ENCODE assay signal across 9 cellular contexts in the genomic region with DNA sequence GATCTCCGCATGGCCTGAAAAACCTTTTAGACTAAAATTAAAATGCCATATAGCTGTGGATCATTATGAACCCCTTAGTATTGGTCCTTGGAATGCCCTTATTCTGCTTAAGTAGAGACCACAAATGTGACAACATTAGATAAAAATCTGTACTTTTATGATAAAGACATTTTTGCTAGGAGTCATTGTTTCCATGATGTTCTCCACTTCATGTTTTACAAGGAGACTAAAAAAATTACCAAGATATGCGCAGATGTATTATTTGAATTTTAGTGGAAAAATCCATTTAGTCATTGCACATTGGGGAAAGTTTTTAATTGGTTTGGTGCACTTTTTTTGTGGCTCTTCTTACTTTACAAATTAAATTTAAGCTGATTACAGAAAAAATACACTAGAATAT. TPM values are rescaled to one million over a fixed set of nuclear protein-coding genes. Genes with fewer than 3 reads are reported as not detected.
DNase-seq lines count a peak whose midpoint lies in the region; ATAC-seq and TF ChIP-seq lines count a peak whose summit lies in the region.
"Had no signal": no experiment of that assay in that cellular context is flagged by ENCODE, and none has a peak within 500 bp of the region (broad histone marks: within the 10 kb centered on the region; RNA-seq: fewer than 3 reads in every experiment).

No MANE protein-coding gene starts in this region.

- no peak overlapping the region for H4K5ac ChIP-seq in IMR-90 (ENCODE audit: low read depth, low read length)

- H3K9me3 Mint-ChIP-seq in CD4-positive, CD25-positive, alpha-beta regulatory T cell, result no peaks in the 10 kb centered on the region
- H3K9me3 Mint-ChIP-seq in activated naive CD8-positive, alpha-beta T cell treated with anti-CD3 and anti-CD28 coated beads for 36 hours, result no peaks in the 10 kb centered on the region

- peak overlapping the region; percentile 95 for H3K4me3 ChIP-seq in CD4-positive, CD25-positive, alpha-beta regulatory T cell (ENCODE audit: low read depth, low read length)
- H3K4me3 ChIP-seq in IMR-90 (ENCODE audit: insufficient read depth, low read depth, low read length) (peak overlapping the region; percentile 82; the same call in 1 of the 2 replicates), lower lobe of right lung (peak overlapping the region; percentile 69)

- H3K4ac ChIP-seq in IMR-90 (ENCODE audit: low read depth, low read length), result no peak overlapping the region

- no peak overlapping the region for H3K27ac Mint-ChIP-seq in CD4-positive, CD25-positive, alpha-beta regulatory T cell
- H3K27ac Mint-ChIP-seq in activated naive CD8-positive, alpha-beta T cell treated with anti-CD3 and anti-CD28 coated beads for 36 hours, result peak overlapping the region; percentile 94

- H3K9me1 ChIP-seq in IMR-90 (ENCODE audit: insufficient read depth, low read length), result no peaks in the 10 kb centered on the region

- H3K27me3 ChIP-seq in CD4-positive, CD25-positive, alpha-beta regulatory T cell (ENCODE audit: control insufficient read depth, insufficient read depth, low read length), result no peaks in the 10 kb centered on the region
- H3K27me3 ChIP-seq in IMR-90 (ENCODE audit: control insufficient read depth, insufficient read depth, low read length), result no peaks in the 10 kb centered on the region
- H3K27me3 ChIP-seq in lower lobe of right lung (ENCODE audit: low read depth), result no peaks in the 10 kb centered on the region

- no peak overlapping the region for H3K27ac ChIP-seq in CD4-positive, CD25-positive, alpha-beta regulatory T cell (ENCODE audit: insufficient read depth, low read length, poor library complexity, severe bottlenecking)
- H3K27ac ChIP-seq in IMR-90 (ENCODE audit: insufficient read depth, low read length), result no peak overlapping the region
- no peak overlapping the region for H3K27ac ChIP-seq in lower lobe of right lung

- H3K4me1 ChIP-seq in CD4-positive, CD25-positive, alpha-beta regulatory T cell (ENCODE audit: control insufficient read depth, insufficient read depth, low read length, poor library complexity, severe bottlenecking), result peaks cover 10% of the 10 kb centered on the region
- H3K4me1 ChIP-seq in IMR-90 (ENCODE audit: control insufficient read depth, insufficient read depth, low read length) (no peaks in the 10 kb centered on the region), lower lobe of right lung (no peaks in the 10 kb centered on the region)

- peaks cover 3% of the 10 kb centered on the region for H3K36me3 ChIP-seq in CD4-positive, CD25-positive, alpha-beta regulatory T cell (ENCODE audit: control insufficient read depth, insufficient read depth, low read length)
- H3K36me3 ChIP-seq in IMR-90 (ENCODE audit: control insufficient read depth, insufficient read depth, low read length) (no peaks in the 10 kb centered on the region), lower lobe of right lung (no peaks in the 10 kb centered on the region)

- dilution Hi-C loops in IMR-90 (cut with HindIII; ENCODE audit: low sequenced_read_pairs, unreplicated experiment), result no loop called here

- peaks cover 4% of the 10 kb centered on the region for H3K36me3 Mint-ChIP-seq in CD4-positive, CD25-positive, alpha-beta regulatory T cell
- H3K36me3 Mint-ChIP-seq in activated naive CD8-positive, alpha-beta T cell treated with anti-CD3 and anti-CD28 coated beads for 36 hours, result peaks cover 14% of the 10 kb centered on the region

- BruUV-seq in IMR-90 (replicated peaks; lab: Mats Ljungman, UMichigan), result no TSS peak

- no peak overlapping the region for H2AK5ac ChIP-seq in IMR-90 (ENCODE audit: low read depth, low read length)

- TF ChIP-seq POLR2A in IMR-90 (IDR thresholded peaks at IDR 0.05; ENCODE audit: low read depth, low read length), result no peak

- no peak overlapping the region for H4K91ac ChIP-seq in IMR-90 (ENCODE audit: insufficient read depth, low read depth, low read length)

- no peaks in the 10 kb centered on the region for H3K79me1 ChIP-seq in IMR-90 (ENCODE audit: low read depth in 1 of 2, low read length in 2 of 2)

- no peak for DNase-seq in CD4-positive, CD25-positive, alpha-beta regulatory T cell
- DNase-seq in IMR-90, result no peak
- no peak for DNase-seq in activated naive CD8-positive, alpha-beta T cell treated with anti-CD3 and anti-CD28 coated beads for 36 hours
- DNase-seq in lower lobe of right lung, result no peak
- DNase-seq in NCI-H187 (lab: John Stamatoyannopoulos, UW), result no peak
- DNase-seq in DMS 273 (lab: John Stamatoyannopoulos, UW; ENCODE audit: unreplicated experiment), result no peak
- DNase-seq: GOT3 had no signal

- H2BK5ac ChIP-seq in IMR-90 (ENCODE audit: low read depth, low read length, poor library complexity, severe bottlenecking), result no peak overlapping the region

- ATAC-seq in CD4-positive, CD25-positive, alpha-beta regulatory T cell (ENCODE audit: low read depth in 2 of 2), result no peak
- ATAC-seq in IMR-90 (ENCODE audit: low read depth), result no peak
- ATAC-seq in lower lobe of right lung, result no peak
- no peak for ATAC-seq in GM19397 (IDR thresholded peaks at IDR 0.05; ENCODE audit: unreplicated experiment)
- no peak for ATAC-seq in GM19023 (IDR thresholded peaks at IDR 0.05; ENCODE audit: unreplicated experiment)

- H4K20me1 ChIP-seq in IMR-90 (ENCODE audit: insufficient read depth, low read length), result no peaks in the 10 kb centered on the region

- in situ Hi-C loops in IMR-90 (cut with MboI; ENCODE audit: low sequenced_read_pairs), result no loop called here

- CTCF ChIA-PET in IMR-90 (lab: Yijun Ruan, JAX), result no interaction called here

- POLR2A ChIA-PET in IMR-90 (lab: Charles Lee; ENCODE audit: unreplicated experiment), result no interaction called here

- H3K14ac ChIP-seq in IMR-90 (replicated peaks; ENCODE audit: low read depth, low read length), result no peak overlapping the region

- TF ChIP-seq RAD21 in IMR-90 (IDR thresholded peaks at IDR 0.05; ENCODE audit: low read length), result no peak

- H3K56ac ChIP-seq in IMR-90 (ENCODE audit: extremely low read depth, insufficient read depth, low read length), result no peak overlapping the region

- no peak overlapping the region for H3K23ac ChIP-seq in IMR-90 (ENCODE audit: low read depth, low read length)

- H2BK120ac ChIP-seq in IMR-90 (ENCODE audit: low read depth, low read length), result no peak overlapping the region

- H2AK9ac ChIP-seq in IMR-90 (replicated peaks; ENCODE audit: low read depth, low read length, poor library complexity), result no peak overlapping the region

- no peak overlapping the region for H4K8ac ChIP-seq in IMR-90 (ENCODE audit: low read depth in 2 of 2, low read length in 2 of 2)

- intact Hi-C loops in IMR-90 (cut with micrococcal nuclease) (no loop called here), lower lobe of right lung (cut with DNase I) (no loop called here)

- H3K9me3 ChIP-seq in CD4-positive, CD25-positive, alpha-beta regulatory T cell (ENCODE audit: control insufficient read depth in 2 of 2, low read length in 2 of 2), result no peaks in the 10 kb centered on the region
- H3K9me3 ChIP-seq in IMR-90 (ENCODE audit: control insufficient read depth, insufficient read depth, low read length) (no peaks in the 10 kb centered on the region), lower lobe of right lung (no peaks in the 10 kb centered on the region)

- no peak overlapping the region for H2AFZ ChIP-seq in IMR-90 (replicated peaks; ENCODE audit: low read length, poor library complexity)

- H3K9ac ChIP-seq in IMR-90 (ENCODE audit: low read depth, low read length), result no peak overlapping the region

- no peaks in the 10 kb centered on the region for H3K27me3 Mint-ChIP-seq in CD4-positive, CD25-positive, alpha-beta regulatory T cell
- H3K27me3 Mint-ChIP-seq in activated naive CD8-positive, alpha-beta T cell treated with anti-CD3 and anti-CD28 coated beads for 36 hours, result no peaks in the 10 kb centered on the region

- no CpG with 5 or more reads among the region's 2 CpGs for WGBS in IMR-90 (ENCODE audit: extremely low coverage in 2 of 2, insufficient read length in 1 of 2), 2 experiments

- no peak overlapping the region for H2BK20ac ChIP-seq in IMR-90 (ENCODE audit: low read depth, low read length)

- no peak for TF ChIP-seq CTCF in IMR-90 (conservative IDR thresholded peaks at IDR 0.05; ENCODE audit: low read depth, low read length)
- no peak for TF ChIP-seq CTCF in lower lobe of right lung (IDR thresholded peaks at IDR 0.05)

- peaks cover 0 to 29% (median 16%) of the 10 kb centered on the region in 4 donors for H3K4me1 Mint-ChIP-seq in CD4-positive, CD25-positive, alpha-beta regulatory T cell
- H3K4me1 Mint-ChIP-seq in activated naive CD8-positive, alpha-beta T cell treated with anti-CD3 and anti-CD28 coated beads for 36 hours, result peaks cover 13% of the 10 kb centered on the region

- H2BK15ac ChIP-seq in IMR-90 (ENCODE audit: low read depth, low read length), result no peak overlapping the region

- peak overlapping the region; percentile 94 for H3K4me2 ChIP-seq in IMR-90 (ENCODE audit: low read depth, low read length)

- no peak overlapping the region for H3K18ac ChIP-seq in IMR-90 (ENCODE audit: low read depth, low read length)

- H3K4me3 Mint-ChIP-seq in CD4-positive, CD25-positive, alpha-beta regulatory T cell, result peak overlapping the region; percentile 88 to 99 (median 94)
- H3K4me3 Mint-ChIP-seq in activated naive CD8-positive, alpha-beta T cell treated with anti-CD3 and anti-CD28 coated beads for 36 hours, result peak overlapping the region; percentile 91

TF ChIP-seq in IMR-90, 13 proteins besides CTCF, POLR2A, EP300 and RAD21:
- TF ChIP-seq RFX5 (IDR thresholded peaks at IDR 0.05; ENCODE audit: low read depth, low read length) (no peak), CHD1 (IDR thresholded peaks at IDR 0.05; ENCODE audit: low read depth, low read length) (no peak), BHLHE40 (IDR thresholded peaks at IDR 0.05; ENCODE audit: low read depth, low read length) (no peak), RCOR1 (IDR thresholded peaks at IDR 0.05; ENCODE audit: insufficient replicate concordance, low read length) (no peak), NFE2L2 (IDR thresholded peaks at IDR 0.05; ENCODE audit: low read depth, low read length) (no peak)
TF ChIP-seq in IMR-90: peak in this region for 0.

RNA-seq across cellular contexts. Expression of gene PHF6, which starts 1.8 kb away (rescaled TPM):
- 9.9 TPM for total RNA-seq in CD4-positive, CD25-positive, alpha-beta regulatory T cell
- polyA plus RNA-seq in CD4-positive, CD25-positive, alpha-beta regulatory T cell, result 10 to 100 TPM; 21.3 to 26.4 (median 24.4) TPM
- 22.0 and 34.4 TPM in 2 replicates for total RNA-seq in IMR-90 (2012; rRNA removed)
- 5.3 and 8.1 TPM in 2 replicates for polyA plus RNA-seq in IMR-90 (2012; rRNA removed)
- polyA plus RNA-seq in IMR-90 (2012; cell fraction: cytosol; rRNA removed), result 0.66 and 0.77 TPM in 2 replicates
- 0.37 and 5.9 TPM in 2 replicates for polyA plus RNA-seq in IMR-90 (2012; cell fraction: nucleus; rRNA removed; ENCODE audit: low replicate concordance)
- total RNA-seq in activated naive CD8-positive, alpha-beta T cell treated with anti-CD3 and anti-CD28 coated beads for 36 hours, result 10 to 100 TPM; 70.3 to 74.9 TPM
- 15.9 TPM for total RNA-seq in lower lobe of right lung
